ENCODE assay signal across 8 cellular contexts in genomic region chr3:106332884-106333283, GRCh38.
A peak's percentile ranks its signal among the peaks of the same experiment; 100 is the strongest.
DNase-seq lines count a peak whose midpoint lies in the region; ATAC-seq, FAIRE-seq and TF ChIP-seq lines count a peak whose summit lies in the region.

No MANE protein-coding gene starts in this region.

- intact Hi-C loops in adrenal gland (cut with DNase I) = no loop called here

- H3K27ac ChIP-seq in adrenal gland = no peak overlapping the region

- TF ChIP-seq CTCF in GM06990 (IDR thresholded peaks at IDR 0.05; ENCODE audit: insufficient read depth, low read length, poor library complexity, severe bottlenecking) (peak; percentile 26), adrenal gland (IDR thresholded peaks at IDR 0.05) (no peak)

- FAIRE-seq in RCC 7860 (lab: Jason Lieb, UNC) = peak; percentile 93

- H3K36me3 ChIP-seq in GM06990 (ENCODE audit: control insufficient read depth, insufficient read depth, low read length) (no peaks in the 10 kb centered on the region), adrenal gland (replicated peaks in 1 of 2) (no peaks in the 10 kb centered on the region)

- H3K9me3 ChIP-seq in adrenal gland (replicated peaks in 1 of 3) = no peaks in the 10 kb centered on the region

- no peak for TF ChIP-seq POLR2A in adrenal gland (IDR thresholded peaks at IDR 0.05)

- 65 to 82% (median 77%) methylated on average over 2 of the region's 2 CpGs for WGBS in adrenal gland, 4 donors

- peak; percentile 19 for DNase-seq in GM06990 (ENCODE audit: extremely low read depth, insufficient read length)
- peak; percentile 75 for DNase-seq in RCC 7860 (ENCODE audit: low spot score)
- peak; percentile 34 for DNase-seq in iris pigment epithelial cell (ENCODE audit: low read depth)
- DNase-seq in adrenal gland = no peak
- no peak for DNase-seq in GM19238 (ENCODE audit: insufficient read length, low spot score)
- DNase-seq in COLO668 (lab: John Stamatoyannopoulos, UW; ENCODE audit: unreplicated experiment) = no peak

- ATAC-seq in GM21825 (IDR thresholded peaks at IDR 0.05; ENCODE audit: unreplicated experiment) (peak; percentile 61), GM18867 (IDR thresholded peaks at IDR 0.05; ENCODE audit: unreplicated experiment) (no peak)

- H3K27me3 ChIP-seq in GM06990 (replicated peaks; ENCODE audit: control insufficient read depth, insufficient read depth, low read length) (no peaks in the 10 kb centered on the region), adrenal gland (no peaks in the 10 kb centered on the region)

- H3K4me1 ChIP-seq in adrenal gland (replicated peaks in 1 of 2) = no peaks in the 10 kb centered on the region

- no peak overlapping the region for H3K4me3 ChIP-seq in GM06990 (replicated peaks; ENCODE audit: low read depth, low read length)
- no peak overlapping the region for H3K4me3 ChIP-seq in adrenal gland

Comparison
In these comparisons a context has a peak if more than half of its experiments do, and no peak if none do; other contexts are left out.
1. DNase-seq: peak in GM06990 (single experiment), RCC 7860 (single experiment) and iris pigment epithelial cell (single experiment); none in adrenal gland (0 of 7), GM19238 (single experiment) and COLO668 (single experiment).